1 cellular context compared by ENCODE assay signal in genomic region chr7:30284298-30285066, GRCh38.
A peak's percentile ranks its signal among the peaks of the same experiment; 100 is the strongest.
TF ChIP-seq lines count a peak whose summit lies in the region.

TSS of gene ZNRF2 (plus strand) at chr7:30284597. CDS start at chr7:30285358, 761 bp downstream.

TF ChIP-seq in K562, 482 proteins besides CTCF, POLR2A, EP300 and RAD21 (continued from another document):
- TF ChIP-seq ZNF318 (IDR thresholded peaks at IDR 0.05; ENCODE audit: borderline replicate concordance in 1 of 2, low read depth in 1 of 2) (no peak), GATAD2A (IDR thresholded peaks at IDR 0.05) (no peak), SETDB1 (IDR thresholded peaks at IDR 0.05; ENCODE audit: low read length) (no peak), DACH1 (IDR thresholded peaks at IDR 0.05; ENCODE audit: partially characterized antibody) (peak; percentile 94), HMGXB4 (CRISPR knock-in tag; IDR thresholded peaks at IDR 0.05) (peak; percentile 85; the same call in 1 of the 2 replicates), CSDE1 (IDR thresholded peaks at IDR 0.05) (no peak), ADNP (tag; IDR thresholded peaks at IDR 0.05) (no peak), ZBTB33 (CRISPR knock-in tag; IDR thresholded peaks at IDR 0.05) (no peak), BCOR (IDR thresholded peaks at IDR 0.05) (no peak), USF1 (CRISPR knock-in tag; IDR thresholded peaks at IDR 0.05) (peak; percentile 97), ELF2 (CRISPR knock-in tag; IDR thresholded peaks at IDR 0.05) (no peak), ZNF717 (CRISPR knock-in tag; IDR thresholded peaks at IDR 0.05) (no peak), CREB3 (tag; conservative IDR thresholded peaks at IDR 0.05; ENCODE audit: low read depth) (no peak), E2F6 (IDR thresholded peaks at IDR 0.05; ENCODE audit: borderline replicate concordance in 1 of 2, extremely low read depth in 1 of 2, insufficient read depth in 1 of 2, insufficient read length in 1 of 2, low read depth in 1 of 2, low read length in 1 of 2, poor library complexity in 1 of 2, severe bottlenecking in 1 of 2) (peak; percentile 98), SMAD2 (IDR thresholded peaks at IDR 0.05; ENCODE audit: low read depth, low read length) (no peak), BRD9 (IDR thresholded peaks at IDR 0.05; ENCODE audit: low read depth, partially characterized antibody) (no peak), ZNF77 (CRISPR knock-in tag; IDR thresholded peaks at IDR 0.05) (no peak), CREB3L1 (IDR thresholded peaks at IDR 0.05; ENCODE audit: borderline replicate concordance, low read depth) (no peak; the same call in 1 of the 2 replicates), ERF (CRISPR knock-in tag; IDR thresholded peaks at IDR 0.05) (no peak), ZFP36 (IDR thresholded peaks at IDR 0.05; ENCODE audit: low read depth, low read length, partially characterized antibody) (no peak), RFX5 (IDR thresholded peaks at IDR 0.05; ENCODE audit: low read depth, low read length) (no peak), MTF1 (CRISPR knock-in tag; IDR thresholded peaks at IDR 0.05; ENCODE audit: borderline replicate concordance) (no peak)
